In the genomic region with DNA sequence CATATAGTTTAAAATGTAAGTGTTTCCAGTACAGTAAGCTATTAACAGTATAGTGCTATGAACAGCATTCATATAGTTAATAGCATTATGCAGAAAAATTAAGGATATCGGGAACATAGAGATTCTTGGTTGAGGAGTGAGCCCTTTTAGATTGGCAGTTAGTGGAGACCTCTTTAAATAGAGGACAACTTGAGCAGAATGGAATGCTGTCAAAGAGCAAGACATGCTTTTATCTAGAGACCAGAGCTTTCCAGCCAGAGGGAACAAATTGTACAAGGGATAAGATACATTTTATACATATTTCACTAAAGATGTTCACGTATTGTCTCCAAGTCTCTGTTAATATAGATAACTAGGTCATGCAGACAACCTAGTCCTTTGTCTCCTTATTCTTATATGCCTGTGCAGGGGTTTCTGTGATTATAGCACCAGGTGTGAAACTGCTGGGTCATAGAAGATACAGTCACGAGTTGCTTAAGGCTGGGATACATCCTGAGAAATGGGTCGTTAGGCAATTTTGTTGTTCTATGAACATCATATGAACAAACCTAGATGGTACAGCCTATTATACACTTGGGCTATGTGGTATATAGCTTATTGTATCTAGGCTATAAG, we compare ENCODE assay signal across 26 cellular contexts.
"Had no signal": no experiment of that assay in that cellular context is flagged by ENCODE, and none has a peak within 500 bp of the region (broad histone marks: within the 10 kb centered on the region; RNA-seq: fewer than 3 reads in every experiment).

No MANE protein-coding gene starts in this region.

- ATAC-seq: activated CD4-positive, alpha-beta T cell treated with anti-CD3 and anti-CD28 coated beads for 36 hours; activated naive CD4-positive, alpha-beta T cell treated with anti-CD3 and anti-CD28 coated beads, Interleukin-2, amount 50 U/mL, for 72 hours; activated T-cell treated with anti-CD3 and anti-CD28 coated beads, Interleukin-2, amount 50 U/mL, for 72 hours; effector memory CD8-positive, alpha-beta T cell; foreskin keratinocyte; gastroesophageal sphincter had no signal

- H3K4me3 ChIP-seq: ascending aorta, breast epithelium, cardiac muscle cell, esophagus muscularis mucosa, gastroesophageal sphincter had no signal

- H3K36me3 ChIP-seq: ascending aorta, breast epithelium, cardiac muscle cell, esophagus muscularis mucosa, gastroesophageal sphincter had no signal

- H3K27ac ChIP-seq: ascending aorta, breast epithelium, cardiac muscle cell, esophagus muscularis mucosa, foreskin keratinocyte, gastroesophageal sphincter had no signal

- H3K27me3 ChIP-seq: ascending aorta, breast epithelium, cardiac muscle cell, esophagus muscularis mucosa, foreskin keratinocyte, gastroesophageal sphincter had no signal

- DNase-seq: activated CD4-positive, alpha-beta memory T cell treated with anti-CD3 and anti-CD28 coated beads for 36 hours; activated CD4-positive, alpha-beta T cell treated with anti-CD3 and anti-CD28 coated beads for 36 hours; activated CD4-positive, alpha-beta T cell treated with anti-CD3 and anti-CD28 coated beads, Interleukin-2, amount 10 ng/mL, durations not matched to agents 24 days and 14 days; activated CD4-positive, CD25-positive, alpha-beta regulatory T cell; activated CD4-positive, CD25-positive, alpha-beta regulatory T cell treated with anti-CD3 and anti-CD28 coated beads, Interleukin-2, amount 50 U/mL, for 72 hours; activated CD8-positive, alpha-beta memory T cell treated with anti-CD3 and anti-CD28 coated beads, Interleukin-2, amount 50 U/mL, for 48 hours; activated gamma-delta T cell; activated naive CD4-positive, alpha-beta T cell; activated naive CD4-positive, alpha-beta T cell treated with anti-CD3 and anti-CD28 coated beads, Interleukin-2, amount 10 ng/mL, durations not matched to agents 7 days and 5 days; activated naive CD8-positive, alpha-beta T cell treated with anti-CD3 and anti-CD28 coated beads, Interleukin-2, amount 10 ng/mL, durations not matched to agents 7 days and 5 days; activated T-cell treated with anti-CD3 and anti-CD28 coated beads for 4 hours; activated T-cell treated with anti-CD3 and anti-CD28 coated beads, Interleukin-2, amount 50 U/mL, for 24 hours; activated T-cell treated with anti-CD3 and anti-CD28 coated beads, Interleukin-2, amount 50 U/mL, for 72 hours; cortex of kidney; dermis blood vessel endothelial cell; effector CD4-positive, alpha-beta T cell; effector memory CD8-positive, alpha-beta T cell; foreskin keratinocyte; T-helper 2 cell had no signal

- FAIRE-seq: colon had no signal

- H3K9me3 ChIP-seq: ascending aorta, breast epithelium, esophagus muscularis mucosa, gastroesophageal sphincter had no signal

- H3K4me1 ChIP-seq: foreskin keratinocyte had no signal
